Comparison of ENCODE assay signal across 1 cellular context in genomic region chr11:71712846-71713245, GRCh38.
A peak's percentile ranks its signal among the peaks of the same experiment; 100 is the strongest.
TF ChIP-seq lines count a peak whose summit lies in the region.
"Not testable (repeated sequence)": the region's sequence is repeated elsewhere in the genome, so short reads cannot be mapped to it uniquely, and the experiment has no call there.

No MANE protein-coding gene starts in this region.

TF ChIP-seq in K562, 482 proteins besides CTCF, POLR2A, EP300 and RAD21 (continued from another document):
- TF ChIP-seq ZNF592 (IDR thresholded peaks at IDR 0.05) (peak; percentile 100), ARID1B (IDR thresholded peaks at IDR 0.05) (peak; percentile 84), ZNF445 (CRISPR knock-in tag; IDR thresholded peaks at IDR 0.05; ENCODE audit: low read depth) (peak; percentile 87), NFIX (CRISPR knock-in tag; IDR thresholded peaks at IDR 0.05; ENCODE audit: low read depth) (peak; percentile 45; the same call in 1 of the 2 replicates), GMEB1 (CRISPR knock-in tag; IDR thresholded peaks at IDR 0.05) (peak; percentile 48; the same call in 1 of the 2 replicates), FOXM1 (IDR thresholded peaks at IDR 0.05; ENCODE audit: low read depth) (peak; percentile 47; the same call in 1 of the 2 replicates), HDAC2 (IDR thresholded peaks at IDR 0.05) (peak; percentile 77; the same call in 1 of the 2 replicates), CBFA2T3 (IDR thresholded peaks at IDR 0.05) (peak; percentile 74), HES1 (IDR thresholded peaks at IDR 0.05; ENCODE audit: low read depth) (peak; percentile 40; the same call in 1 of the 2 replicates), HSF4 (CRISPR knock-in tag; IDR thresholded peaks at IDR 0.05; ENCODE audit: borderline replicate concordance) (peak; percentile 94), PPARD (CRISPR knock-in tag; IDR thresholded peaks at IDR 0.05) (peak; percentile 70; the same call in 1 of the 2 replicates), ZKSCAN8 (CRISPR knock-in tag; IDR thresholded peaks at IDR 0.05) (peak; percentile 78; the same call in 1 of the 2 replicates), ATF1 (tag; IDR thresholded peaks at IDR 0.05) (0 out of 2 replicates have a peak, but pooled peaks have one; percentile 16), ZNF644 (tag; IDR thresholded peaks at IDR 0.05; ENCODE audit: low read depth) (peak; percentile 70; the same call in 1 of the 2 replicates), ZNF140 (CRISPR knock-in tag; IDR thresholded peaks at IDR 0.05) (0 out of 2 replicates have a peak, but pooled peaks have one; percentile 48), SMARCA4 (IDR thresholded peaks at IDR 0.05) (peak; percentile 77), GATAD2A (IDR thresholded peaks at IDR 0.05) (peak; percentile 83), ZNF639 (CRISPR knock-in tag; conservative IDR thresholded peaks at IDR 0.05 in 1 of 2, IDR thresholded peaks at IDR 0.05 in 1 of 2) (peak in 1 of 2 experiments; percentile 76; a peak in 2 of 4 replicates), STAT5B (CRISPR knock-in tag; IDR thresholded peaks at IDR 0.05) (peak; percentile 68), ARID3B (CRISPR knock-in tag; IDR thresholded peaks at IDR 0.05; ENCODE audit: borderline replicate concordance) (peak; percentile 55; the same call in 1 of the 2 replicates), SOX6 (IDR thresholded peaks at IDR 0.05) (peak; percentile 24; the same call in 1 of the 2 replicates), PATZ1 (CRISPR knock-in tag; IDR thresholded peaks at IDR 0.05; ENCODE audit: borderline replicate concordance) (0 out of 2 replicates have a peak, but pooled peaks have one; percentile 29), NFIC (IDR thresholded peaks at IDR 0.05) (0 out of 2 replicates have a peak, but pooled peaks have one; percentile 25), ZNF398 (CRISPR knock-in tag; IDR thresholded peaks at IDR 0.05) (peak; percentile 86), ZNF75A (CRISPR knock-in tag; IDR thresholded peaks at IDR 0.05) (peak; percentile 70; the same call in 1 of the 2 replicates), IRF9 (tag; IDR thresholded peaks at IDR 0.05) (peak; percentile 92), E2F3 (CRISPR knock-in tag; IDR thresholded peaks at IDR 0.05) (peak; percentile 83; the same call in 1 of the 2 replicates), ZBTB34 (CRISPR knock-in tag; IDR thresholded peaks at IDR 0.05) (peak; percentile 81), DMBX1 (CRISPR knock-in tag; IDR thresholded peaks at IDR 0.05; ENCODE audit: borderline replicate concordance) (peak; percentile 99), MAZ (CRISPR knock-in tag; conservative IDR thresholded peaks at IDR 0.05 in 1 of 2, IDR thresholded peaks at IDR 0.05 in 1 of 2) (peak in 1 of 2 experiments; percentile 91; a peak in 2 of 4 replicates), ZNF41 (CRISPR knock-in tag; conservative IDR thresholded peaks at IDR 0.05) (peak; percentile 89; the same call in 1 of the 2 replicates), ELF4 (CRISPR knock-in tag; IDR thresholded peaks at IDR 0.05) (peak; percentile 91), RREB1 (CRISPR knock-in tag; IDR thresholded peaks at IDR 0.05) (peak; percentile 97)
- TF ChIP-seq FOXM1 (CRISPR knock-in tag; IDR thresholded peaks at IDR 0.05; ENCODE audit: low read depth); ATF1 (CRISPR knock-in tag; IDR thresholded peaks at IDR 0.05): not testable (repeated sequence)
TF ChIP-seq in K562: peak in this region for 126; not testable (repeated sequence) for 356.
